In the genomic region with DNA sequence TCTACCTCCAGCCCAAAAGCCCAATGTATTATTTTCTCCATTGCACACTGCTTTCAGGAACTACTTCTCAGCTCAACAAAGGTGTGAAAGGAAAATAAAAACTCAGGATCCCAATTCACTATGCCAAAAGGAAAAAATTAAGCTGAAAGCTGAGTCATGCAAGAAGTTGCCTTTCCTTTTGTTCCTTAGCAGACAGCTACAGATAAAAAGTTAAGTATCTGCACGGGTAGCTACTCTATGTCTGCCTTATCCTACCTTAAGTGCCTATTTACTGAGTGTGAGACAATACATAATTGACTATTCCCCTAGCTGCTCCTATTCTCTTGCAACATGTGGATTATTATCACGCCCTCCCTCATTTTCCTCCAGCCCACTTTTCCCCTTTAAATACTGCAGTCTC, we compare ENCODE assay signal across 11 cellular contexts.
"Had no signal": no experiment of that assay in that cellular context is flagged by ENCODE, and none has a peak within 500 bp of the region (broad histone marks: within the 10 kb centered on the region; RNA-seq: fewer than 3 reads in every experiment).

No MANE protein-coding gene starts in this region.

- H3K27me3 ChIP-seq: ovary, testis had no signal

- ATAC-seq: left ventricle myocardium superior had no signal

- H3K27ac Mint-ChIP-seq: activated CD4-positive, alpha-beta memory T cell treated with anti-CD3 and anti-CD28 coated beads, Interleukin-2, amount 10 ng/mL, durations not matched to agents 7 days and 5 days; activated naive CD8-positive, alpha-beta T cell; stimulated activated naive CD8-positive, alpha-beta T cell treated with anti-CD3 and anti-CD28 coated beads, Interleukin-15, Interleukin-2, amounts not matched to agents 100 ng/mL and 50 ng/mL, for 24 hours had no signal

- H3K27me3 Mint-ChIP-seq: activated CD4-positive, alpha-beta memory T cell treated with anti-CD3 and anti-CD28 coated beads, Interleukin-2, amount 10 ng/mL, durations not matched to agents 7 days and 5 days; activated naive CD8-positive, alpha-beta T cell; stimulated activated naive CD8-positive, alpha-beta T cell treated with anti-CD3 and anti-CD28 coated beads, Interleukin-15, Interleukin-2, amounts not matched to agents 100 ng/mL and 50 ng/mL, for 24 hours had no signal

- H3K9me3 Mint-ChIP-seq: activated CD4-positive, alpha-beta memory T cell treated with anti-CD3 and anti-CD28 coated beads, Interleukin-2, amount 10 ng/mL, durations not matched to agents 7 days and 5 days; stimulated activated naive CD8-positive, alpha-beta T cell treated with anti-CD3 and anti-CD28 coated beads, Interleukin-15, Interleukin-2, amounts not matched to agents 100 ng/mL and 50 ng/mL, for 24 hours had no signal

- H3K4me1 ChIP-seq: testis had no signal

- DNase-seq: activated CD4-positive, alpha-beta memory T cell treated with anti-CD3 and anti-CD28 coated beads, Interleukin-2, amount 10 ng/mL, durations not matched to agents 7 days and 5 days; activated gamma-delta T cell; activated T-cell treated with anti-CD3 and anti-CD28 coated beads, Interleukin-2, amount 50 U/mL, for 48 hours; amygdala; kidney; left ventricle myocardium superior; ovary; stimulated activated CD4-positive, alpha-beta T cell treated with anti-CD3 and anti-CD28 coated beads, Interleukin-12 subunit alpha, Interleukin-12 subunit beta, amount 100 ng/mL, for 4 hours; testis had no signal

- H3K4me3 ChIP-seq: ovary, testis had no signal

- H3K4me3 Mint-ChIP-seq: activated CD4-positive, alpha-beta memory T cell treated with anti-CD3 and anti-CD28 coated beads, Interleukin-2, amount 10 ng/mL, durations not matched to agents 7 days and 5 days; activated naive CD8-positive, alpha-beta T cell; stimulated activated naive CD8-positive, alpha-beta T cell treated with anti-CD3 and anti-CD28 coated beads, Interleukin-15, Interleukin-2, amounts not matched to agents 100 ng/mL and 50 ng/mL, for 24 hours had no signal

- H3K27ac ChIP-seq: ovary, testis had no signal

- H3K4me1 Mint-ChIP-seq: activated CD4-positive, alpha-beta memory T cell treated with anti-CD3 and anti-CD28 coated beads, Interleukin-2, amount 10 ng/mL, durations not matched to agents 7 days and 5 days had no signal

- H3K36me3 ChIP-seq: ovary had no signal

- H3K36me3 Mint-ChIP-seq: activated naive CD8-positive, alpha-beta T cell had no signal

- H3K9me3 ChIP-seq: ovary, testis had no signal
